11 cellular contexts compared by ENCODE assay signal in genomic region chr9:21549251-21549765, GRCh38.
DNase-seq lines count a peak whose midpoint lies in the region; ATAC-seq, FAIRE-seq and TF ChIP-seq lines count a peak whose summit lies in the region.
"Had no signal": no experiment of that assay in that cellular context is flagged by ENCODE, and none has a peak within 500 bp of the region (broad histone marks: within the 10 kb centered on the region; RNA-seq: fewer than 3 reads in every experiment).

No MANE protein-coding gene starts in this region.

- CTCF ChIA-PET in H1 (lab: Charles Lee; ENCODE audit: partially characterized antibody): no interaction called here
- CTCF ChIA-PET in activated CD4-positive, alpha-beta T cell treated with anti-CD3 and anti-CD28 coated beads for 36 hours (lab: Charles Lee): no interaction called here

- H3K4ac ChIP-seq in H1 (replicated peaks; ENCODE audit: insufficient read length, low read depth, low read length): no peak overlapping the region

- peaks cover 2% of the 10 kb centered on the region for H3K27me3 Mint-ChIP-seq in activated CD4-positive, alpha-beta T cell treated with anti-CD3 and anti-CD28 coated beads for 36 hours
- H3K27me3 Mint-ChIP-seq in CD14-positive monocyte (ENCODE audit: low read depth in 3 of 3): peaks cover 3 to 11% (median 3%) of the 10 kb centered on the region in 3 donors

- H3K4me3 ChIP-seq in H1 (ENCODE audit: extremely low read depth in 1 of 4, insufficient read depth in 2 of 4, low read depth in 3 of 4, low read length in 4 of 4) (no peak overlapping the region), mucosa of stomach (ENCODE audit: low read length) (no peak overlapping the region)

- no peak overlapping the region for H3K14ac ChIP-seq in H1 (ENCODE audit: insufficient read length)

- no peak for ATAC-seq in activated CD4-positive, alpha-beta T cell treated with anti-CD3 and anti-CD28 coated beads for 36 hours
- no peak for ATAC-seq in HG02970 (IDR thresholded peaks at IDR 0.05; ENCODE audit: low FRiP score, unreplicated experiment)
- ATAC-seq: CD8-positive, alpha-beta T cell had no signal

- POLR2A ChIA-PET in H1 (lab: Charles Lee; ENCODE audit: partially characterized antibody): interaction anchor here (1.2 kb wide), 1 partner anchor 14 kb away, joined by 3 read pairs; no protein-coding TSS in a partner anchor
- POLR2A ChIA-PET in activated CD4-positive, alpha-beta T cell treated with anti-CD3 and anti-CD28 coated beads for 36 hours (lab: Charles Lee): no interaction called here

- no peak overlapping the region for H3K23ac ChIP-seq in H1 (ENCODE audit: insufficient read length)

- no peaks in the 10 kb centered on the region for H3K27me3 ChIP-seq in H1 (replicated peaks in 1 of 4; ENCODE audit: control insufficient read depth in 3 of 4, extremely low read depth in 1 of 4, insufficient read depth in 3 of 4, low read length in 3 of 4)
- H3K27me3 ChIP-seq in mucosa of stomach (ENCODE audit: control insufficient read depth, insufficient read depth, low read length): no peaks in the 10 kb centered on the region

- H3K4me3 Mint-ChIP-seq in activated CD4-positive, alpha-beta T cell treated with anti-CD3 and anti-CD28 coated beads for 36 hours: no peak overlapping the region
- no peak overlapping the region for H3K4me3 Mint-ChIP-seq in CD14-positive monocyte
- H3K4me3 Mint-ChIP-seq: CD8-positive, alpha-beta T cell had no signal

- H3K56ac ChIP-seq in H1 (replicated peaks; ENCODE audit: insufficient read length, low read depth, low read length): no peak overlapping the region

- peaks cover 3 to 12% (median 6%) of the 10 kb centered on the region in 4 experiments; a peak in 6 of 7 replicates for H3K4me1 ChIP-seq in H1 (replicated peaks in 1 of 4; ENCODE audit: control insufficient read depth in 3 of 4, insufficient read depth in 4 of 4, low read length in 3 of 4)
- peaks cover 39% of the 10 kb centered on the region for H3K4me1 ChIP-seq in mucosa of stomach (ENCODE audit: control insufficient read depth, insufficient read depth, low read length)

- no peak overlapping the region for H3K27ac Mint-ChIP-seq in activated CD4-positive, alpha-beta T cell treated with anti-CD3 and anti-CD28 coated beads for 36 hours
- H3K27ac Mint-ChIP-seq in CD14-positive monocyte: no peak overlapping the region
- H3K27ac Mint-ChIP-seq: CD8-positive, alpha-beta T cell had no signal

- 0 out of 2 replicates have a peak overlapping the region, but pooled peaks have one; percentile 40 for H3K18ac ChIP-seq in H1 (ENCODE audit: extremely low read depth, low read length)

- TF ChIP-seq CTCF in H1 (IDR thresholded peaks at IDR 0.05; ENCODE audit: control extremely low read depth in 1 of 3, insufficient read depth in 1 of 3, low read depth in 1 of 3, low read length in 3 of 3) (no peak), CD14-positive monocyte (IDR thresholded peaks at IDR 0.05) (no peak)

- 87% methylated on average over 9 of the region's 9 CpGs; no CpG with 5 or more reads in 1 of the 2 experiments for WGBS in H1 (ENCODE audit: extremely low coverage in 1 of 2, insufficient coverage in 1 of 2, insufficient read length in 1 of 2, insufficient replicate concordance in 2 of 2, low coverage in 1 of 2, low lambda C conversion rate in 2 of 2, missing lambda C conversion rate in 1 of 2), 2 experiments

- no peak overlapping the region for H2AK5ac ChIP-seq in H1 (ENCODE audit: low read depth, low read length)

- DNase-seq in AG08395 (ENCODE audit: low spot score) (peak; percentile 41), M059J (ENCODE audit: low read depth) (peak; percentile 93), H1 (ENCODE audit: low read depth in 1 of 2, low spot score in 2 of 2) (no peak), CD14-positive monocyte (ENCODE audit: low spot score) (no peak), retina (no peak)
- no peak for DNase-seq in activated CD4-positive, alpha-beta T cell treated with anti-CD3 and anti-CD28 coated beads for 36 hours
- DNase-seq: CD8-positive, alpha-beta T cell; midbrain; NCI-H2227 treated with DMSO at 0.1 percent for 48 hours had no signal

- H3K79me2 ChIP-seq in H1 (ENCODE audit: control insufficient read depth in 1 of 2, insufficient read depth in 2 of 2, low read length in 2 of 2): peaks cover 0 to 19% of the 10 kb centered on the region in 2 experiments; a peak in 3 of 4 replicates

- H3K4me2 ChIP-seq in H1 (ENCODE audit: insufficient read depth in 1 of 2, low read depth in 2 of 2, low read length in 2 of 2): no peak overlapping the region

- H4K5ac ChIP-seq in H1 (ENCODE audit: insufficient read length, low read depth, low read length): no peak overlapping the region

- H2AFZ ChIP-seq in H1 (ENCODE audit: low read length): no peak overlapping the region

- H4K91ac ChIP-seq in H1 (replicated peaks; ENCODE audit: insufficient read length, low read length): no peak overlapping the region

- FAIRE-seq in H1 (lab: Jason Lieb, UNC): no peak

- H3K36me3 ChIP-seq in H1 (ENCODE audit: control insufficient read depth in 2 of 4, insufficient read depth in 4 of 4, low read length in 3 of 4) (no peaks in the 10 kb centered on the region), mucosa of stomach (ENCODE audit: control insufficient read depth, insufficient read depth, low read length) (no peaks in the 10 kb centered on the region)

- no peaks in the 10 kb centered on the region for H3K23me2 ChIP-seq in H1 (ENCODE audit: low read depth, low read length)

- no peak overlapping the region for H2BK5ac ChIP-seq in H1 (ENCODE audit: low read depth, low read length)

- H3K9ac ChIP-seq in H1 (replicated peaks in 1 of 4; ENCODE audit: extremely low read depth in 1 of 4, low read depth in 3 of 4, low read length in 3 of 4) (no peak overlapping the region), mucosa of stomach (ENCODE audit: low read length) (peak overlapping the region; percentile 5)

- no peak overlapping the region for H2BK120ac ChIP-seq in H1 (replicated peaks; ENCODE audit: low read depth, low read length)

- peaks cover 0 to 5% of the 10 kb centered on the region in 2 experiments; a peak in 1 of 4 replicates for H3K9me3 ChIP-seq in H1 (ENCODE audit: insufficient read depth in 2 of 2, low read depth in 1 of 2, low read length in 1 of 2)
- H3K9me3 ChIP-seq in mucosa of stomach (ENCODE audit: control insufficient read depth, low read length): no peaks in the 10 kb centered on the region

- peaks cover 2% of the 10 kb centered on the region for H3K36me3 Mint-ChIP-seq in activated CD4-positive, alpha-beta T cell treated with anti-CD3 and anti-CD28 coated beads for 36 hours (ENCODE audit: low read depth)
- H3K36me3 Mint-ChIP-seq in CD14-positive monocyte: no peaks in the 10 kb centered on the region
- H3K36me3 Mint-ChIP-seq: CD8-positive, alpha-beta T cell had no signal

- H2BK20ac ChIP-seq in H1 (ENCODE audit: low read length): no peak overlapping the region

- intact Hi-C loops in activated CD4-positive, alpha-beta T cell treated with anti-CD3 and anti-CD28 coated beads for 36 hours (cut with DNase I, micrococcal nuclease): no loop called here
- intact Hi-C loops in CD14-positive monocyte (cut with micrococcal nuclease): no loop called here

- no peak overlapping the region for H2BK15ac ChIP-seq in H1 (ENCODE audit: low read length)

- no peaks in the 10 kb centered on the region for H3K9me3 Mint-ChIP-seq in activated CD4-positive, alpha-beta T cell treated with anti-CD3 and anti-CD28 coated beads for 36 hours (ENCODE audit: low read depth)
- H3K9me3 Mint-ChIP-seq in CD14-positive monocyte: peaks cover 0 to 1% (median 0%) of the 10 kb centered on the region in 7 donors
- H3K9me3 Mint-ChIP-seq: CD8-positive, alpha-beta T cell had no signal

- H3K4me1 Mint-ChIP-seq in activated CD4-positive, alpha-beta T cell treated with anti-CD3 and anti-CD28 coated beads for 36 hours: peaks cover 2% of the 10 kb centered on the region
- no peaks in the 10 kb centered on the region for H3K4me1 Mint-ChIP-seq in CD14-positive monocyte

- no peaks in the 10 kb centered on the region for H3K79me1 ChIP-seq in H1 (ENCODE audit: low read depth, low read length)

- no peak for TF ChIP-seq POLR2A in H1 (IDR thresholded peaks at IDR 0.05; ENCODE audit: control extremely low read depth in 1 of 2, low read depth in 2 of 2, low read length in 2 of 2)

- TF ChIP-seq RAD21 in H1 (IDR thresholded peaks at IDR 0.05 in 1 of 2, conservative IDR thresholded peaks at IDR 0.05 in 1 of 2; ENCODE audit: low read depth in 2 of 2, low read length in 2 of 2): no peak

- H2BK12ac ChIP-seq in H1 (ENCODE audit: low read depth, low read length): no peak overlapping the region

- no peak overlapping the region for H4K8ac ChIP-seq in H1 (ENCODE audit: extremely low read depth, insufficient read depth, low read length)

- H3K27ac ChIP-seq in H1 (ENCODE audit: low read depth, low read length): no peak overlapping the region

- H4K20me1 ChIP-seq in H1 (replicated peaks in 1 of 2; ENCODE audit: control insufficient read depth in 1 of 2, insufficient read depth in 2 of 2, low read length in 2 of 2): no peaks in the 10 kb centered on the region

- no peak for TF ChIP-seq EP300 in H1 (IDR thresholded peaks at IDR 0.05; ENCODE audit: borderline replicate concordance in 1 of 2, low read depth in 2 of 2, low read length in 2 of 2)

TF ChIP-seq in H1, 55 proteins besides CTCF, POLR2A, EP300 and RAD21 (continues in another document):
- TF ChIP-seq SIN3A (conservative IDR thresholded peaks at IDR 0.05 in 1 of 2, IDR thresholded peaks at IDR 0.05 in 1 of 2; ENCODE audit: low read depth in 1 of 2, low read length in 2 of 2) (no peak), TAF1 (IDR thresholded peaks at IDR 0.05; ENCODE audit: low read depth, low read length) (no peak), SUZ12 (IDR thresholded peaks at IDR 0.05; ENCODE audit: low read length) (no peak), RNF2 (IDR thresholded peaks at IDR 0.05; ENCODE audit: borderline replicate concordance, low read depth, low read length, missing control alignments, poor library complexity, severe bottlenecking) (no peak), HDAC6 (IDR thresholded peaks at IDR 0.05; ENCODE audit: low read depth, low read length) (no peak), TCF12 (IDR thresholded peaks at IDR 0.05; ENCODE audit: low read depth, low read length) (no peak), KDM5A (IDR thresholded peaks at IDR 0.05; ENCODE audit: low read length) (no peak), BRCA1 (IDR thresholded peaks at IDR 0.05; ENCODE audit: low read depth, low read length) (no peak), TEAD4 (IDR thresholded peaks at IDR 0.05; ENCODE audit: low read depth, low read length) (no peak), USF2 (IDR thresholded peaks at IDR 0.05; ENCODE audit: low read length) (no peak), FOSL1 (IDR thresholded peaks at IDR 0.05; ENCODE audit: insufficient read depth, low read depth, low read length) (no peak), SAP30 (IDR thresholded peaks at IDR 0.05; ENCODE audit: insufficient read depth, insufficient replicate concordance, low read length) (no peak)

Comparison
In these comparisons a context has a peak if more than half of its experiments do, and no peak if none do; other contexts are left out.
1. DNase-seq: peak in AG08395 (single experiment) and M059J (single experiment); none in H1 (0 of 2), activated CD4-positive, alpha-beta T cell treated with anti-CD3 and anti-CD28 coated beads for 36 hours (single experiment), CD14-positive monocyte (single experiment) and retina (single experiment).